ENCODE assay signal across 8 cellular contexts in genomic region chr1:200971955-200972711, GRCh38. TPM values are rescaled to one million over a fixed set of nuclear protein-coding genes. Genes with fewer than 3 reads are reported as not detected.
A peak's percentile ranks its signal among the peaks of the same experiment; 100 is the strongest.
DNase-seq lines count a peak whose midpoint lies in the region; ATAC-seq and TF ChIP-seq lines count a peak whose summit lies in the region.

No MANE protein-coding gene starts in this region.

- H3K4me1 Mint-ChIP-seq in brain = peaks cover 6% of the 10 kb centered on the region

- H3K36me3 Mint-ChIP-seq in brain = peaks cover 15% of the 10 kb centered on the region

- H3K27me3 Mint-ChIP-seq in brain = peaks cover 3% of the 10 kb centered on the region

- DNase-seq in G401 (ENCODE audit: low spot score) (peak; percentile 38), NB4 (ENCODE audit: low read depth) (peak; percentile 70), T-helper 9 cell (peak; percentile 56), inferior parietal cortex (ENCODE audit: extremely low spot score) (peak; percentile 81)
- peak; percentile 14 to 25 for DNase-seq in stimulated activated CD4-positive, alpha-beta T cell treated with anti-CD3 and anti-CD28 coated beads, Interleukin-15, amount 100 ng/mL, for 48 hours (ENCODE audit: low read depth in 2 of 2)

- no peak overlapping the region for H3K4me3 Mint-ChIP-seq in brain

- TF ChIP-seq CTCF in NB4 (IDR thresholded peaks at IDR 0.05; ENCODE audit: low read depth, low read length) = peak; percentile 59
- TF ChIP-seq CTCF in brain (conservative IDR thresholded peaks at IDR 0.05) = peak; percentile 98 to 100

- TF ChIP-seq POLR2A in NB4 (IDR thresholded peaks at IDR 0.05; ENCODE audit: extremely low read depth, insufficient read length) = no peak

- ATAC-seq in GM19351 (IDR thresholded peaks at IDR 0.05; ENCODE audit: unreplicated experiment) (no peak), GM18858 (IDR thresholded peaks at IDR 0.05; ENCODE audit: unreplicated experiment) (no peak)

- H3K9me3 Mint-ChIP-seq in brain = no peaks in the 10 kb centered on the region

- peak overlapping the region in 2 of 5 experiments; percentile 57 to 80 for H3K27ac Mint-ChIP-seq in brain

- H3K4me3 ChIP-seq in NB4 (ENCODE audit: low read depth, low read length) = no peak overlapping the region

- in situ Hi-C loops in G401 (cut with HindIII; ENCODE audit: low sequenced_read_pairs) = no loop called here

RNA-seq across cellular contexts. Expression of gene KIF21B, which starts 51.4 kb away (rescaled TPM):
- total RNA-seq in G401 (2014; rRNA removed; shearing (Covaris generic)) = 2.9 and 4.7 TPM in 2 replicates
- polyA plus RNA-seq in brain (ENCODE audit: insufficient read depth, low read depth, low replicate concordance) = 34.3 TPM

Comparison
In these comparisons a context has a peak if more than half of its experiments do, and no peak if none do; other contexts are left out.
1. DNase-seq: peak in every context shown above with its lines; median percentile 81 in inferior parietal cortex; 70 in NB4; 56 in T-helper 9 cell; 38 in G401; 20 in stimulated activated CD4-positive, alpha-beta T cell treated with anti-CD3 and anti-CD28 coated beads, Interleukin-15, amount 100 ng/mL, for 48 hours.